In genomic region chr19:7865262-7865911, GRCh38 we compare ENCODE assay signal across 17 cellular contexts. TPM values are rescaled to one million over a fixed set of nuclear protein-coding genes. Genes with fewer than 3 reads are reported as not detected.
A peak's percentile ranks its signal among the peaks of the same experiment; 100 is the strongest.
DNase-seq lines count a peak whose midpoint lies in the region; ATAC-seq and TF ChIP-seq lines count a peak whose summit lies in the region.
"Had no signal": no experiment of that assay in that cellular context is flagged by ENCODE, and none has a peak within 500 bp of the region (broad histone marks: within the 10 kb centered on the region; RNA-seq: fewer than 3 reads in every experiment).

No MANE protein-coding gene starts in this region.

- H3K4me1 ChIP-seq in CD8-positive, alpha-beta memory T cell (ENCODE audit: insufficient read depth, low read length): peaks cover 31% of the 10 kb centered on the region
- H3K4me1 ChIP-seq: parathyroid adenoma had no signal

- CTCF ChIA-PET in activated CD4-positive, alpha-beta T cell treated with anti-CD3 and anti-CD28 coated beads, Interleukin-2, amount 10 ng/mL, durations not matched to agents 7 days and 5 days (lab: Charles Lee): interaction anchor here (0.6 to 0.7 kb wide), 2 partner anchors 16 to 57 kb away, joined by 3 read pairs; no protein-coding TSS in a partner anchor
- CTCF ChIA-PET in CD8-positive, alpha-beta memory T cell (lab: Charles Lee): interaction anchor here (0.9 kb wide), 1 partner anchor 55 kb away, joined by 3 read pairs; the partner anchor contains the start of gene SNAPC2
- CTCF ChIA-PET in RWPE1 (lab: Yijun Ruan, JAX): no interaction called here

- H3K27me3 Mint-ChIP-seq in activated CD4-positive, alpha-beta T cell treated with anti-CD3 and anti-CD28 coated beads, Interleukin-2, amount 10 ng/mL, durations not matched to agents 7 days and 5 days: peaks cover 22% of the 10 kb centered on the region
- H3K27me3 Mint-ChIP-seq in CD8-positive, alpha-beta memory T cell: peaks cover 11 to 33% of the 10 kb centered on the region in 2 donors
- H3K27me3 Mint-ChIP-seq in nephron (ENCODE audit: low read depth): peaks cover 52% of the 10 kb centered on the region
- H3K27me3 Mint-ChIP-seq: activated naive CD4-positive, alpha-beta T cell treated with anti-CD3 and anti-CD28 coated beads, Interleukin-2, amount 50 U/mL, for 24 hours had no signal

- no peaks in the 10 kb centered on the region for H3K36me3 Mint-ChIP-seq in activated CD4-positive, alpha-beta T cell treated with anti-CD3 and anti-CD28 coated beads, Interleukin-2, amount 10 ng/mL, durations not matched to agents 7 days and 5 days (ENCODE audit: low read depth)
- no peaks in the 10 kb centered on the region for H3K36me3 Mint-ChIP-seq in CD8-positive, alpha-beta memory T cell
- H3K36me3 Mint-ChIP-seq in nephron (ENCODE audit: low read depth): no peaks in the 10 kb centered on the region

- no peak overlapping the region for H3K4me3 Mint-ChIP-seq in activated CD4-positive, alpha-beta T cell treated with anti-CD3 and anti-CD28 coated beads, Interleukin-2, amount 10 ng/mL, durations not matched to agents 7 days and 5 days
- peak overlapping the region; percentile 23 to 78 (median 42) for H3K4me3 Mint-ChIP-seq in CD8-positive, alpha-beta memory T cell
- H3K4me3 Mint-ChIP-seq in nephron: peak overlapping the region in 2 of 3 experiments; percentile 2 to 10
- H3K4me3 Mint-ChIP-seq: activated naive CD4-positive, alpha-beta T cell treated with anti-CD3 and anti-CD28 coated beads, Interleukin-2, amount 50 U/mL, for 24 hours had no signal

- peaks cover 12% of the 10 kb centered on the region for H3K27me3 ChIP-seq in CD8-positive, alpha-beta memory T cell (ENCODE audit: insufficient read depth, low read length, poor library complexity, severe bottlenecking)

- H3K36me3 ChIP-seq in CD8-positive, alpha-beta memory T cell (ENCODE audit: insufficient read depth, low read length): no peaks in the 10 kb centered on the region

- POLR2A ChIA-PET in activated CD4-positive, alpha-beta T cell treated with anti-CD3 and anti-CD28 coated beads, Interleukin-2, amount 10 ng/mL, durations not matched to agents 7 days and 5 days (lab: Charles Lee): no interaction called here
- POLR2A ChIA-PET in CD8-positive, alpha-beta memory T cell (lab: Charles Lee): no interaction called here
- POLR2A ChIA-PET in RWPE1 (lab: Yijun Ruan, JAX; ENCODE audit: low non-redundant PET): no interaction called here

- H3K9me3 Mint-ChIP-seq in activated CD4-positive, alpha-beta T cell treated with anti-CD3 and anti-CD28 coated beads, Interleukin-2, amount 10 ng/mL, durations not matched to agents 7 days and 5 days: no peaks in the 10 kb centered on the region
- no peaks in the 10 kb centered on the region for H3K9me3 Mint-ChIP-seq in CD8-positive, alpha-beta memory T cell
- H3K9me3 Mint-ChIP-seq in nephron: no peaks in the 10 kb centered on the region
- H3K9me3 Mint-ChIP-seq: activated naive CD4-positive, alpha-beta T cell treated with anti-CD3 and anti-CD28 coated beads, Interleukin-2, amount 50 U/mL, for 24 hours had no signal

- no peak for ATAC-seq in stimulated activated naive CD8-positive, alpha-beta T cell treated with anti-CD3 and anti-CD28 coated beads, Interleukin-15, Interleukin-2, amounts not matched to agents 100 U/mL and 50 U/mL, for 24 hours

- peak overlapping the region; percentile 20 for H3K27ac Mint-ChIP-seq in activated CD4-positive, alpha-beta T cell treated with anti-CD3 and anti-CD28 coated beads, Interleukin-2, amount 10 ng/mL, durations not matched to agents 7 days and 5 days
- H3K27ac Mint-ChIP-seq in CD8-positive, alpha-beta memory T cell: peak overlapping the region in 2 of 8 donors; percentile 26 to 63
- H3K27ac Mint-ChIP-seq in nephron: no peak overlapping the region
- H3K27ac Mint-ChIP-seq: activated naive CD4-positive, alpha-beta T cell treated with anti-CD3 and anti-CD28 coated beads, Interleukin-2, amount 50 U/mL, for 24 hours had no signal

- DNase-seq in activated CD4-positive, alpha-beta T cell treated with anti-CD3 and anti-CD28 coated beads, Interleukin-2, amount 10 ng/mL, durations not matched to agents 7 days and 5 days: no peak
- DNase-seq in activated CD4-positive, alpha-beta T cell treated with anti-CD3 and anti-CD28 coated beads for 48 hours: no peak
- no peak for DNase-seq in CD8-positive, alpha-beta memory T cell
- no peak for DNase-seq in RWPE1 (ENCODE audit: low spot score)
- DNase-seq in MV-4-11 (lab: John Stamatoyannopoulos, UW): no peak
- DNase-seq in stimulated activated naive CD8-positive, alpha-beta T cell treated with anti-CD3 and anti-CD28 coated beads, Interleukin-15, Interleukin-2, amounts not matched to agents 100 U/mL and 50 U/mL, for 24 hours: no peak
- no peak for DNase-seq in effector CD4-positive, alpha-beta T cell
- DNase-seq: central memory CD4-positive, alpha-beta T cell; NCI-H1417; SK-N-SH; trophoblast cell had no signal

- peaks cover 22% of the 10 kb centered on the region for H3K4me1 Mint-ChIP-seq in activated CD4-positive, alpha-beta T cell treated with anti-CD3 and anti-CD28 coated beads, Interleukin-2, amount 10 ng/mL, durations not matched to agents 7 days and 5 days
- peaks cover 19 to 44% (median 24%) of the 10 kb centered on the region in 3 donors for H3K4me1 Mint-ChIP-seq in CD8-positive, alpha-beta memory T cell
- H3K4me1 Mint-ChIP-seq in nephron: peaks cover 5% of the 10 kb centered on the region

- TF ChIP-seq CTCF in RWPE1 (conservative IDR thresholded peaks at IDR 0.05; ENCODE audit: low read depth): no peak
- TF ChIP-seq CTCF in nephron (IDR thresholded peaks at IDR 0.05; ENCODE audit: unreplicated experiment in 3 of 3): no peak

- no peak overlapping the region for H3K4me3 ChIP-seq in CD8-positive, alpha-beta memory T cell (ENCODE audit: low read length)
- H3K4me3 ChIP-seq: skin epidermis had no signal

- no peak overlapping the region for H3K27ac ChIP-seq in CD8-positive, alpha-beta memory T cell (ENCODE audit: low read depth, low read length)
- H3K27ac ChIP-seq in RWPE1: peak overlapping the region; percentile 42
- H3K27ac ChIP-seq: parathyroid adenoma had no signal

- H3K9me3 ChIP-seq in CD8-positive, alpha-beta memory T cell (ENCODE audit: low read length): no peaks in the 10 kb centered on the region
- H3K9me3 ChIP-seq: SK-N-SH had no signal

RNA-seq across cellular contexts. Expression of gene PRR36, which starts 8.8 kb away (rescaled TPM):
- under 1 TPM; 0.10 to 0.15 TPM for total RNA-seq in activated CD4-positive, alpha-beta T cell treated with anti-CD3 and anti-CD28 coated beads, Interleukin-2, amount 10 ng/mL, durations not matched to agents 7 days and 5 days
- total RNA-seq in CD8-positive, alpha-beta memory T cell: not detected
- not detected for polyA plus RNA-seq in CD8-positive, alpha-beta memory T cell
- total RNA-seq: fibroblast of villous mesenchyme, NCI-H460 had no signal

RNA-seq across cellular contexts. Expression of gene LRRC8E, which starts 22.9 kb away (rescaled TPM):
- total RNA-seq in activated CD4-positive, alpha-beta T cell treated with anti-CD3 and anti-CD28 coated beads, Interleukin-2, amount 10 ng/mL, durations not matched to agents 7 days and 5 days: not detected
- total RNA-seq in CD8-positive, alpha-beta memory T cell: not detected
- not detected for polyA plus RNA-seq in CD8-positive, alpha-beta memory T cell

RNA-seq across cellular contexts. Expression of gene EVI5L, which starts 35.4 kb away (rescaled TPM):
- 10 to 100 TPM in 1 of 2 experiments, 1 to 10 TPM in 1; 9.7 to 11.2 TPM for total RNA-seq in activated CD4-positive, alpha-beta T cell treated with anti-CD3 and anti-CD28 coated beads, Interleukin-2, amount 10 ng/mL, durations not matched to agents 7 days and 5 days
- 1 to 10 TPM; 6.7 to 7.4 TPM for total RNA-seq in CD8-positive, alpha-beta memory T cell
- polyA plus RNA-seq in CD8-positive, alpha-beta memory T cell: 2.9 TPM

RNA-seq across cellular contexts. Expression of gene MAP2K7, which starts 38.3 kb away (rescaled TPM):
- 10 to 100 TPM; 44.1 to 45.6 TPM for total RNA-seq in activated CD4-positive, alpha-beta T cell treated with anti-CD3 and anti-CD28 coated beads, Interleukin-2, amount 10 ng/mL, durations not matched to agents 7 days and 5 days
- 10 to 100 TPM; 35.9 to 38.3 TPM for total RNA-seq in CD8-positive, alpha-beta memory T cell
- polyA plus RNA-seq in CD8-positive, alpha-beta memory T cell: 2.0 TPM

RNA-seq across cellular contexts. Expression of gene TGFBR3L, which starts 49.2 kb away (rescaled TPM):
- 1 to 10 TPM in 1 of 2 experiments, under 1 TPM in 1; 0.79 to 1.4 TPM for total RNA-seq in activated CD4-positive, alpha-beta T cell treated with anti-CD3 and anti-CD28 coated beads, Interleukin-2, amount 10 ng/mL, durations not matched to agents 7 days and 5 days
- 1 to 10 TPM; 7.7 to 8.6 TPM for total RNA-seq in CD8-positive, alpha-beta memory T cell
- 1.3 TPM for polyA plus RNA-seq in CD8-positive, alpha-beta memory T cell
